9 cellular contexts compared by ENCODE assay signal in the genomic region with DNA sequence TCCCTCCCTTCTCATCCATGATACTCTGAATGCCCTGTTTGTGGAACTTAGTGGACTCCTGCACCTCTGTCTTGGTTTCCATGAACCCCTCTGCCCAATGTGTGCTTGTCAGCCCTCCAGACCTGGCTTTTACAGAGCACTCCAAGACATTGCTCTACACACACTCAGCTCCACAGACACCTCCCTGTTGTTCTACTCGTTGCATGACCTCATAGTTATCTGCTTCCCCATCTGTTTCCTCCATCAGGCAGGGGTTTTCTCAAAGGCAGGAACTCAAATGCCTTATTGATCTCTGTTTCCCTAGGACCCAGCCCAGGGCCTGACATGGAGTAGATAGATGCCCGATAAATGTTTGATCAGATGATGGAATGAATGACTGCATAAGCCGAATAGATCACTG. TPM values are rescaled to one million over a fixed set of nuclear protein-coding genes. Genes with fewer than 3 reads are reported as not detected.
DNase-seq lines count a peak whose midpoint lies in the region; ATAC-seq and TF ChIP-seq lines count a peak whose summit lies in the region.
"Had no signal": no experiment of that assay in that cellular context is flagged by ENCODE, and none has a peak within 500 bp of the region (broad histone marks: within the 10 kb centered on the region; RNA-seq: fewer than 3 reads in every experiment).

No MANE protein-coding gene starts in this region.

- H3K36me3 Mint-ChIP-seq in neural progenitor cell = peaks cover 24% of the 10 kb centered on the region

- no peak overlapping the region for H2AFZ ChIP-seq in neural progenitor cell (replicated peaks)
- H2AFZ ChIP-seq in hepatocyte = no peak overlapping the region

- TF ChIP-seq CTCF in neural progenitor cell (IDR thresholded peaks at IDR 0.05) = no peak
- TF ChIP-seq CTCF in lower leg skin (IDR thresholded peaks at IDR 0.05) = no peak
- TF ChIP-seq CTCF in hepatocyte (IDR thresholded peaks at IDR 0.05; ENCODE audit: poor library complexity) = no peak

- no peak overlapping the region for H3K4me3 Mint-ChIP-seq in neural progenitor cell

- TF ChIP-seq POLR2A in lower leg skin (IDR thresholded peaks at IDR 0.05) = no peak

- H3K27ac Mint-ChIP-seq in neural progenitor cell = peak overlapping the region; percentile 34

- H3F3A ChIP-seq in neural progenitor cell (ENCODE audit: low read depth) = no peaks in the 10 kb centered on the region

- no peak overlapping the region for H3K4me3 ChIP-seq in effector memory CD4-positive, alpha-beta T cell (ENCODE audit: insufficient read depth, low read depth, low read length, poor library complexity, severe bottlenecking)
- H3K4me3 ChIP-seq in neural progenitor cell (no peak overlapping the region), lower leg skin (ENCODE audit: low read depth, poor library complexity, severe bottlenecking) (no peak overlapping the region), hepatocyte (no peak overlapping the region)

- H4K20me1 ChIP-seq in neural progenitor cell (ENCODE audit: low read depth) (peaks cover 100% of the 10 kb centered on the region), hepatocyte (ENCODE audit: insufficient read depth, poor library complexity, severe bottlenecking) (peaks cover 96% of the 10 kb centered on the region)

- peaks cover 8% of the 10 kb centered on the region for H3K27me3 Mint-ChIP-seq in neural progenitor cell (ENCODE audit: insufficient read depth, low read depth)

- peak overlapping the region; percentile 81 for H3K27ac ChIP-seq in effector memory CD4-positive, alpha-beta T cell (ENCODE audit: insufficient read depth, low read length, poor library complexity, severe bottlenecking)
- H3K27ac ChIP-seq in neural progenitor cell (no peak overlapping the region), hepatocyte (no peak overlapping the region)

- intact Hi-C loops in lower leg skin (cut with DNase I; ENCODE audit: low total_unique reads) = no loop called here

- H3K79me2 ChIP-seq in neural progenitor cell (ENCODE audit: low read depth) = peaks cover 100% of the 10 kb centered on the region
- peaks cover 98% of the 10 kb centered on the region for H3K79me2 ChIP-seq in hepatocyte

- H3K9ac ChIP-seq in neural progenitor cell = no peak overlapping the region

- DNase-seq in DMS 273 treated with DMSO at 0.1 percent for 48 hours (lab: John Stamatoyannopoulos, UW) (peak; percentile 47), NCI-H69 (lab: John Stamatoyannopoulos, UW) (peak; percentile 6), neural progenitor cell (ENCODE audit: low spot score) (no peak), lower leg skin (ENCODE audit: low spot score in 2 of 2) (no peak), hepatocyte (ENCODE audit: low spot score) (no peak), SKM-1 treated with dmso at 0.1 percent for 144 hours (lab: John Stamatoyannopoulos, UW; ENCODE audit: unreplicated experiment) (no peak)
- DNase-seq in effector memory CD4-positive, alpha-beta T cell = peak in 2 of 3 donors; percentile 28 to 32
- DNase-seq: effector CD8-positive, alpha-beta T cell had no signal

- no peaks in the 10 kb centered on the region for H3K9me3 ChIP-seq in effector memory CD4-positive, alpha-beta T cell (ENCODE audit: control insufficient read depth, low read length)
- H3K9me3 ChIP-seq in neural progenitor cell (ENCODE audit: low read depth) (no peaks in the 10 kb centered on the region), hepatocyte (ENCODE audit: low read depth) (no peaks in the 10 kb centered on the region)

- H3K4me1 Mint-ChIP-seq in neural progenitor cell = peaks cover 27% of the 10 kb centered on the region

- H3K9me3 Mint-ChIP-seq in neural progenitor cell = no peaks in the 10 kb centered on the region

- H3K36me3 ChIP-seq in effector memory CD4-positive, alpha-beta T cell (ENCODE audit: control insufficient read depth, insufficient read depth, low read length) = no peaks in the 10 kb centered on the region
- H3K36me3 ChIP-seq in neural progenitor cell = no peaks in the 10 kb centered on the region
- no peaks in the 10 kb centered on the region for H3K36me3 ChIP-seq in hepatocyte (replicated peaks; ENCODE audit: insufficient read depth, low read depth)

- no peaks in the 10 kb centered on the region for H3K27me3 ChIP-seq in effector memory CD4-positive, alpha-beta T cell (replicated peaks; ENCODE audit: control insufficient read depth, insufficient read depth, low read length, poor library complexity, severe bottlenecking)
- H3K27me3 ChIP-seq in neural progenitor cell = no peaks in the 10 kb centered on the region
- H3K27me3 ChIP-seq in hepatocyte = no peaks in the 10 kb centered on the region

- H3K9me2 ChIP-seq in hepatocyte (replicated peaks; ENCODE audit: insufficient read depth) = no peaks in the 10 kb centered on the region

- H3K4me2 ChIP-seq in neural progenitor cell (no peak overlapping the region), hepatocyte (no peak overlapping the region)

- WGBS in lower leg skin, 2 donors = 39 to 55% methylated on average over 3 of the region's 3 CpGs
- WGBS in hepatocyte (ENCODE audit: low lambda C conversion rate, missing lambda C conversion rate) = 74% methylated on average over 3 of the region's 3 CpGs

- ATAC-seq in HG02970 (IDR thresholded peaks at IDR 0.05; ENCODE audit: low FRiP score, unreplicated experiment) = no peak

- peaks cover 98% of the 10 kb centered on the region for H3K4me1 ChIP-seq in effector memory CD4-positive, alpha-beta T cell (ENCODE audit: control insufficient read depth, insufficient read depth, low read length, poor library complexity, severe bottlenecking)
- H3K4me1 ChIP-seq in neural progenitor cell (no peaks in the 10 kb centered on the region), hepatocyte (ENCODE audit: insufficient read depth) (peaks cover 12% of the 10 kb centered on the region)

RNA-seq across cellular contexts. Expression of gene PLCG1, which starts 13.3 kb away (rescaled TPM):
- total RNA-seq in neural progenitor cell (ENCODE audit: low replicate concordance) (146 and 265 TPM in 2 replicates), lower leg skin (100 to 1,000 TPM in 1 of 4 donors, 10 to 100 TPM in 3; 59.0 to 138 (median 72.5) TPM), hepatocyte (48.5 and 73.2 TPM in 2 replicates)
- 52.7 and 52.8 TPM in 2 replicates for polyA plus RNA-seq in hepatocyte

Comparison
In these comparisons a context has a peak if more than half of its experiments do, and no peak if none do; other contexts are left out.
1. DNase-seq: peak in DMS 273 treated with DMSO at 0.1 percent for 48 hours (single experiment), NCI-H69 (single experiment) and effector memory CD4-positive, alpha-beta T cell (2 of 3); none in neural progenitor cell (single experiment), lower leg skin (0 of 2), hepatocyte (single experiment) and SKM-1 treated with dmso at 0.1 percent for 144 hours (single experiment).